ENCODE assay signal across 8 cellular contexts in the genomic region with DNA sequence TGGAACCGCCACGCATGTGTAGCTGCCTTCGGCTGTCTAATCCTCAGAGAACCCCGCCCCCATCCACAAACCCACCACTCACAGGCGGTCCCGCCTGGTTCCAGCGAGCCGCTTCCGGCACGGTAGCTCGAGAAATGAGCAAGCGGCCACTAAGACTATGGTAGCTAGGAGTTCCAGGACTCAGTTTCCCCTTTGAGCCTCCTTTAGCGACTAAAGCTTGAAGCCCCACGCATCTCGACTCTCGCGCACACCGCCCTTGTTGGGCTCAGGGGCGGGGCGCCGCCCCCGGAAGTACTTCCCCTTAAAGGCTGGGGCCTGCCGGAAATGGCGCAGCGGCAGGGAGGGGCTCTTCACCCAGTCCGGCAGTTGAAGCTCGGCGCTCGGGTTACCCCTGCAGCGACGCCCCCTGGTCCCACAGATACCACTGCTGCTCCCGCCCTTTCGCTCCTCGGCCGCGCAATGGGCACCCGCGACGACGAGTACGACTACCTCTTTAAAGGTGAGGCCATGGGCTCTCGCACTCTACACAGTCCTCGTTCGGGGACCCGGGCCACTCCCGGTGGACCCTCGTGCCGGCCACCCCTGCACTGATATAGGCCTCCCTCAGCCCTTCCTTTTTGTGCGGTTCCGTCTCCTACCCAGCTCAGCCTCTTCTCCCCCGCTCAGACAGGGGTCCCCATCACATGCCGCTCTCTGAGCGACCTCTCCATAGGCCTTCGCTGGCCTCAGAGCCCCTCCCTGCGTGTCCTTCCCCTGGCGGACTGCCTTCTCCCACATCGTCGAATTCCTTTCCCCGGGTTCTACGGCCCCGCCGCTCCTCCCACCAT. TPM values are rescaled to one million over a fixed set of nuclear protein-coding genes. Genes with fewer than 3 reads are reported as not detected.
DNase-seq lines count a peak whose midpoint lies in the region; ATAC-seq and TF ChIP-seq lines count a peak whose summit lies in the region.

A gene (plus strand): TSS at position 365 of the 827 bp plus-strand sequence. CDS start 95 bp downstream, at position 460.

- TF ChIP-seq CTCF in OCI-LY3 (IDR thresholded peaks at IDR 0.05; ENCODE audit: low read depth, low read length), result peak; percentile 33

- peak within 1 kb of the TSS; percentile 97 for H2AFZ ChIP-seq in OCI-LY3 (ENCODE audit: low read depth, low read length)

- H3K4me3 ChIP-seq in OCI-LY3 (ENCODE audit: low read length), result peak within 1 kb of the TSS; percentile 94
- peak within 1 kb of the TSS; percentile 78 for H3K4me3 ChIP-seq in mononuclear cell (ENCODE audit: low read length)

- H3K4me2 ChIP-seq in OCI-LY3 (ENCODE audit: low read length), result peak within 1 kb of the TSS; percentile 81

- peak; percentile 83 for ATAC-seq in GM21526 (IDR thresholded peaks at IDR 0.05; ENCODE audit: low FRiP score, unreplicated experiment)

- peaks cover 50% of the 10 kb centered on the region for H3K79me2 ChIP-seq in OCI-LY3 (ENCODE audit: low read length)

- no peaks in the 10 kb centered on the region for H3K36me3 ChIP-seq in OCI-LY3 (replicated peaks; ENCODE audit: low read depth, low read length)

- peaks cover 13% of the 10 kb centered on the region for H4K20me1 ChIP-seq in OCI-LY3 (ENCODE audit: insufficient read depth, low read length)

- H3K27me3 ChIP-seq in OCI-LY3 (ENCODE audit: low read depth, low read length) (no peaks in the 10 kb centered on the region), mononuclear cell (ENCODE audit: insufficient read depth, low read length) (no peaks in the 10 kb centered on the region)

- H3K4me1 ChIP-seq in OCI-LY3 (ENCODE audit: low read length) (peaks cover 16% of the 10 kb centered on the region), mononuclear cell (ENCODE audit: insufficient read depth, low read length) (peaks cover 26% of the 10 kb centered on the region)

- H3K9ac ChIP-seq in OCI-LY3 (ENCODE audit: low read length), result peak within 1 kb of the TSS; percentile 88

- DNase-seq in DMS114 treated with DMSO at 0.1 percent for 48 hours (lab: John Stamatoyannopoulos, UW; ENCODE audit: unreplicated experiment) (peak; percentile 97), HuH-7.5 (ENCODE audit: low spot score) (peak; percentile 88), activated T-cell treated with anti-CD3 and anti-CD28 coated beads for 1 hour (ENCODE audit: low read depth) (peak; percentile 88), epidermal melanocyte (ENCODE audit: insufficient read length, low spot score) (peak; percentile 81)
- DNase-seq in stimulated activated CD8-positive, alpha-beta memory T cell treated with anti-CD3 and anti-CD28 coated beads, Interleukin-4, amount 100 ng/mL, for 1 hour (ENCODE audit: low read depth in 2 of 2, low spot score in 1 of 2), result peak; percentile 84 to 90

- H3K27ac ChIP-seq in OCI-LY3 (ENCODE audit: low read length), result peak within 1 kb of the TSS; percentile 79

- no peaks in the 10 kb centered on the region for H3K9me3 ChIP-seq in OCI-LY3 (ENCODE audit: insufficient read depth, low read length)
- no peaks in the 10 kb centered on the region for H3K9me3 ChIP-seq in mononuclear cell (ENCODE audit: low read depth, low read length)

RNA-seq across cellular contexts. Expression of the gene that starts here (rescaled TPM):
- 139 TPM for total RNA-seq in mononuclear cell

Comparison
In these comparisons a context has a peak if more than half of its experiments do, and no peak if none do; other contexts are left out.
1. Peak in every context shown above with its lines: DNase-seq, ATAC-seq, H3K4me3 ChIP-seq and H3K27ac ChIP-seq.